ENCODE assay signal across 8 cellular contexts in the genomic region with DNA sequence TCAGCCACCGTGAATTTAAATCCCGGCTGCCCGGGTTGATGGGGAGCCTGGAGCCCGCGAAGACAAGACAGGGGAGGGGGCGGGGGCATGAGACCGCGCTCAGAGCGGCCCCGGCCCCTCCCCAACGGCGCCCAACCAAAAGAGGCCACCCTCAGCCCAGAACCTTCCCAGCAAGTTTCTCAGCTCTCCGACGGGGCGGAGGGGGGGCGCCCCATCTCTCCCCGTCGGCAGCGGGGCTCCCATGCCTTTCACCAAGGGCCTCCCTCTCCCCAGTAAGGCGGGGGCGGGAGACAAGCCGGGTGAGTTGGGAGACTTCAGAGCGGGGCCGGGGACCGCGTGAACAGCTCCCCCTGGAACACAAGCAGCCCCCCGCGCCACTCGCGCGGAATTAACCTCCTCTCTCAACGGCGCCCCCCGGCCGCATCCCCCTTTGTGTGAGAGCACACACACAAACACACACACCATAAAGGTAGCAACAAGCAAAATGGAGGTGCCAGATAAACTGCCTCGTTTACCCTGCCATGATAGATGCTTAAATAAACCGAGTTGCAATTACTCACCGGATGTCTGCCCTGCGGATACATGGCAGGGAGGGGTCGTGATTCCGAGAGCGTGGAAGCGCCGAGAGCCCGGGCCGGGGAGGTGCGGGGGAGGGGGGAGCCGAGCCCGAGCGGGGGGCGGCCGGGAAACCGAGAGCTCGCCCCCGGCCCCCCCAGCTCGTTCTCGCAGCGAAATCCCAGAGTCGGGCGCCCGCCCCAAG. TPM values are rescaled to one million over a fixed set of nuclear protein-coding genes. Genes with fewer than 3 reads are reported as not detected.
DNase-seq lines count a peak whose midpoint lies in the region; ATAC-seq and TF ChIP-seq lines count a peak whose summit lies in the region.

No MANE protein-coding gene starts in this region.

- H3K36me3 ChIP-seq in Caco-2 (ENCODE audit: control insufficient read depth, insufficient read depth, low read length) (no peaks in the 10 kb centered on the region), colonic mucosa (no peaks in the 10 kb centered on the region)

- TF ChIP-seq CTCF in Caco-2 (IDR thresholded peaks at IDR 0.05; ENCODE audit: insufficient read depth in 1 of 2, low read depth in 1 of 2, low read length in 1 of 2, severe bottlenecking in 1 of 2, unreplicated experiment in 1 of 2) (no peak), WTC11 (IDR thresholded peaks at IDR 0.05) (no peak), colonic mucosa (IDR thresholded peaks at IDR 0.05) (no peak), mesothelial cell of epicardium (IDR thresholded peaks at IDR 0.05; ENCODE audit: unreplicated experiment) (no peak)

- no peaks in the 10 kb centered on the region for H3K27me3 ChIP-seq in Caco-2 (replicated peaks; ENCODE audit: control insufficient read depth, insufficient read depth, low read length)
- no peaks in the 10 kb centered on the region for H3K27me3 ChIP-seq in colonic mucosa

- ATAC-seq in WTC11 = peak; percentile 1; the same call in 1 of the 2 replicates
- ATAC-seq in stimulated activated effector memory CD8-positive, alpha-beta T cell treated with anti-CD3 and anti-CD28 coated beads, Interleukin-12 subunit alpha, Interleukin-12 subunit beta, amount 100 ng/mL, for 72 hours = no peak

- H3K4me1 Mint-ChIP-seq in Caco-2 (ENCODE audit: low read depth, unreplicated experiment) (peaks cover 31% of the 10 kb centered on the region), IgD-negative memory B cell (peaks cover 33 to 41% (median 38%) of the 10 kb centered on the region in 3 donors), WTC11 (peaks cover 46% of the 10 kb centered on the region), mesothelial cell of epicardium (peaks cover 55% of the 10 kb centered on the region)
- peaks cover 54% of the 10 kb centered on the region for H3K4me1 Mint-ChIP-seq in stimulated activated effector memory CD8-positive, alpha-beta T cell treated with anti-CD3 and anti-CD28 coated beads, Interleukin-12 subunit alpha, Interleukin-12 subunit beta, amount 100 ng/mL, for 72 hours

- H3K4me3 ChIP-seq in Caco-2 (ENCODE audit: low read depth, low read length) (peak overlapping the region; percentile 89), colonic mucosa (peak overlapping the region; percentile 78)

- H3K36me3 Mint-ChIP-seq in Caco-2 (ENCODE audit: insufficient read depth, unreplicated experiment) (peaks cover 77% of the 10 kb centered on the region), IgD-negative memory B cell (peaks cover 7% of the 10 kb centered on the region), WTC11 (peaks cover 12% of the 10 kb centered on the region), mesothelial cell of epicardium (peaks cover 2% of the 10 kb centered on the region)
- H3K36me3 Mint-ChIP-seq in stimulated activated effector memory CD8-positive, alpha-beta T cell treated with anti-CD3 and anti-CD28 coated beads, Interleukin-12 subunit alpha, Interleukin-12 subunit beta, amount 100 ng/mL, for 72 hours = peaks cover 74% of the 10 kb centered on the region

- no TSS peak for BruUV-seq in Caco-2 (replicated peaks; lab: Mats Ljungman, UMichigan)

- H3K9ac ChIP-seq in colonic mucosa (ENCODE audit: low read depth in 2 of 2, low read length in 2 of 2) = peak overlapping the region; percentile 93 to 95

- DNase-seq in Caco-2 (peak in 1 of 2 experiments; percentile 87), WTC11 (ENCODE audit: low spot score) (peak; percentile 31), colonic mucosa (peak; percentile 63), mesothelial cell of epicardium (ENCODE audit: low spot score in 2 of 2, unreplicated experiment in 2 of 2) (peak; percentile 37 to 67), D341Med (ENCODE audit: low spot score) (no peak), kidney glomerular epithelial cell (lab: John Stamatoyannopoulos, UW) (no peak)
- DNase-seq in stimulated activated effector memory CD8-positive, alpha-beta T cell treated with anti-CD3 and anti-CD28 coated beads, Interleukin-12 subunit alpha, Interleukin-12 subunit beta, amount 100 ng/mL, for 72 hours (ENCODE audit: low spot score in 2 of 2) = peak; percentile 39 to 71

- POLR2A ChIA-PET in Caco-2 (lab: Charles Lee) = interaction anchor here (0.6 to 0.8 kb wide), 6 partner anchors 44 to 705 kb away, joined by 3 to 9 read pairs (median 4); no protein-coding TSS in a partner anchor
- POLR2A ChIA-PET in WTC11 (lab: Charles Lee) = interaction anchor here (1.0 to 1.8 kb wide), 3 partner anchors 13 to 80 kb away, joined by 3 to 9 read pairs (median 4); no protein-coding TSS in a partner anchor

- H3K9me3 Mint-ChIP-seq in Caco-2 (ENCODE audit: unreplicated experiment) = no peaks in the 10 kb centered on the region
- H3K9me3 Mint-ChIP-seq in IgD-negative memory B cell = no peaks in the 10 kb centered on the region
- no peaks in the 10 kb centered on the region for H3K9me3 Mint-ChIP-seq in WTC11
- H3K9me3 Mint-ChIP-seq in mesothelial cell of epicardium = no peaks in the 10 kb centered on the region
- no peaks in the 10 kb centered on the region for H3K9me3 Mint-ChIP-seq in stimulated activated effector memory CD8-positive, alpha-beta T cell treated with anti-CD3 and anti-CD28 coated beads, Interleukin-12 subunit alpha, Interleukin-12 subunit beta, amount 100 ng/mL, for 72 hours

- CTCF ChIA-PET in Caco-2 (lab: Charles Lee) = interaction anchor here (0.6 kb wide), 2 partner anchors 239 to 257 kb away, joined by 3 to 4 read pairs; no protein-coding TSS in a partner anchor
- CTCF ChIA-PET in WTC11 (lab: Charles Lee) = interaction anchor here (0.6 to 1.8 kb wide), 6 partner anchors 13 to 334 kb away, joined by 3 to 5 read pairs (median 3); no protein-coding TSS in a partner anchor

- H3K27ac Mint-ChIP-seq in Caco-2 (ENCODE audit: unreplicated experiment) (peak overlapping the region; percentile 92), IgD-negative memory B cell (peak overlapping the region; percentile 87 to 94 (median 93)), WTC11 (peak overlapping the region; percentile 94), mesothelial cell of epicardium (peak overlapping the region; percentile 97)
- peak overlapping the region; percentile 95 for H3K27ac Mint-ChIP-seq in stimulated activated effector memory CD8-positive, alpha-beta T cell treated with anti-CD3 and anti-CD28 coated beads, Interleukin-12 subunit alpha, Interleukin-12 subunit beta, amount 100 ng/mL, for 72 hours

- H3K27me3 Mint-ChIP-seq in Caco-2 (ENCODE audit: insufficient read depth, unreplicated experiment) = no peaks in the 10 kb centered on the region
- H3K27me3 Mint-ChIP-seq in IgD-negative memory B cell = peaks cover 8% of the 10 kb centered on the region
- H3K27me3 Mint-ChIP-seq in WTC11 (ENCODE audit: low read depth) = peaks cover 23% of the 10 kb centered on the region
- no peaks in the 10 kb centered on the region for H3K27me3 Mint-ChIP-seq in mesothelial cell of epicardium (ENCODE audit: low read depth)

- peaks cover 42% of the 10 kb centered on the region for H3K4me1 ChIP-seq in Caco-2
- peaks cover 25% of the 10 kb centered on the region for H3K4me1 ChIP-seq in colonic mucosa

- intact Hi-C loops in Caco-2 (cut with micrococcal nuclease; ENCODE audit: unreplicated experiment) (loop anchor here (5.0 to 10.0 kb wide), 4 partner anchors 191 to 629 kb away; no protein-coding TSS in a partner anchor), colonic mucosa (cut with DNase I) (no loop called here)

- peak overlapping the region; percentile 98 for H3K27ac ChIP-seq in colonic mucosa

- peak overlapping the region; percentile 98 for H3K4me3 Mint-ChIP-seq in Caco-2 (ENCODE audit: unreplicated experiment)
- peak overlapping the region; percentile 95 to 99 (median 96) for H3K4me3 Mint-ChIP-seq in IgD-negative memory B cell
- H3K4me3 Mint-ChIP-seq in WTC11 = peak overlapping the region; percentile 95
- peak overlapping the region; percentile 99 for H3K4me3 Mint-ChIP-seq in mesothelial cell of epicardium
- peak overlapping the region; percentile 96 for H3K4me3 Mint-ChIP-seq in stimulated activated effector memory CD8-positive, alpha-beta T cell treated with anti-CD3 and anti-CD28 coated beads, Interleukin-12 subunit alpha, Interleukin-12 subunit beta, amount 100 ng/mL, for 72 hours

- no peaks in the 10 kb centered on the region for H3K9me3 ChIP-seq in Caco-2
- no peaks in the 10 kb centered on the region for H3K9me3 ChIP-seq in colonic mucosa

TF ChIP-seq in WTC11, 78 proteins besides CTCF, POLR2A, EP300 and RAD21:
- TF ChIP-seq MXD4 (CRISPR knock-in tag; IDR thresholded peaks at IDR 0.05; ENCODE audit: borderline replicate concordance) (no peak), MYBL2 (CRISPR knock-in tag; IDR thresholded peaks at IDR 0.05) (0 out of 2 replicates have a peak, but pooled peaks have one; percentile 19), TEAD1 (CRISPR knock-in tag; IDR thresholded peaks at IDR 0.05) (no peak), SP1 (CRISPR knock-in tag; conservative IDR thresholded peaks at IDR 0.05) (no peak)
- TF ChIP-seq, protein P1, sequence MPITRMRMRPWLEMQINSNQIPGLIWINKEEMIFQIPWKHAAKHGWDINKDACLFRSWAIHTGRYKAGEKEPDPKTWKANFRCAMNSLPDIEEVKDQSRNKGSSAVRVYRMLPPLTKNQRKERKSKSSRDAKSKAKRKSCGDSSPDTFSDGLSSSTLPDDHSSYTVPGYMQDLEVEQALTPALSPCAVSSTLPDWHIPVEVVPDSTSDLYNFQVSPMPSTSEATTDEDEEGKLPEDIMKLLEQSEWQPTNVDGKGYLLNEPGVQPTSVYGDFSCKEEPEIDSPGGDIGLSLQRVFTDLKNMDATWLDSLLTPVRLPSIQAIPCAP (CRISPR knock-in tag; IDR thresholded peaks at IDR 0.05) = no peak

RNA-seq across cellular contexts. Expression of a gene that starts 1.3 kb away (rescaled TPM):
- total RNA-seq in Caco-2 (2022) (96.0 and 105 TPM in 2 replicates), WTC11 (2021) (66.8 to 78.7 TPM (median 68.0 TPM) in 3 replicates), colonic mucosa (10 to 100 TPM; 65.4 to 85.1 TPM), mesothelial cell of epicardium (147 to 165 TPM (median 156 TPM) in 3 replicates)
- 88.7 TPM for polyA plus RNA-seq in IgD-negative memory B cell

Comparison
In these comparisons a context has a peak if more than half of its experiments do, and no peak if none do; other contexts are left out.
1. DNase-seq: peak in WTC11 (single experiment), colonic mucosa (single experiment), mesothelial cell of epicardium (2 of 2) and stimulated activated effector memory CD8-positive, alpha-beta T cell treated with anti-CD3 and anti-CD28 coated beads, Interleukin-12 subunit alpha, Interleukin-12 subunit beta, amount 100 ng/mL, for 72 hours (2 of 2); none in D341Med (single experiment) and kidney glomerular epithelial cell (single experiment).
2. Peak in every context shown above with its lines, with median percentiles within 50 percentile points of each other: H3K27ac Mint-ChIP-seq and H3K4me3 Mint-ChIP-seq.